Comparison of ENCODE assay signal across 2 cellular contexts in genomic region chr1:76050073-76050472, GRCh38. TPM values are rescaled to one million over a fixed set of nuclear protein-coding genes. Genes with fewer than 3 reads are reported as not detected.
"Had no signal": no experiment of that assay in that cellular context is flagged by ENCODE, and none has a peak within 500 bp of the region (broad histone marks: within the 10 kb centered on the region; RNA-seq: fewer than 3 reads in every experiment).

No MANE protein-coding gene starts in this region.

RNA-seq across cellular contexts. Expression of gene ST6GALNAC3, which starts 24.5 kb away (rescaled TPM):
- total RNA-seq: natural killer cell, osteoblast had no signal
